8 cellular contexts compared by ENCODE assay signal in the genomic region with DNA sequence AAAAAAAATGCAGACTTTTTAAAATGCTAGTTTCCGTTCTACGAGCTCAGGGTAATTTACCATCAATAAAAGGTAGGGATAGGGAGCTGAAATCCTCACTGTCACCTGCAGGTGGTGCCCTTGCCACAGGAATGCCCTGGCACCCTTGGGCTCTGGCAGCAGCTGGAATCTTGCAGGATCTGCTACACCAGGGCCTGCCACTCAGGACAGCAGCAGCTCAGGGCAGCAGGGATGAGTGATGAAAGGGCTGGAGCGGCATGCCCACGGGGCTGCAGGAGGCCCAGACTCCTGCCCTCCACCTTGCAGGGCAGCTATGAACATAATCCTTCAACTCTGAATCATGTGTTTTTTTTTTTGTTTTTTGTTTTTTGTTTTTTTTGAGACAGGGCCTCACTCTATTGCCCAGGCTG. TPM values are rescaled to one million over a fixed set of nuclear protein-coding genes. Genes with fewer than 3 reads are reported as not detected.
DNase-seq lines count a peak whose midpoint lies in the region; ATAC-seq and TF ChIP-seq lines count a peak whose summit lies in the region.

No MANE protein-coding gene starts in this region.

- H3K4me3 ChIP-seq in Loucy (ENCODE audit: low read length, poor library complexity, severe bottlenecking): no peak overlapping the region
- H3K4me3 ChIP-seq in RWPE2 (ENCODE audit: severe bottlenecking): no peak overlapping the region
- no peak overlapping the region for H3K4me3 ChIP-seq in foreskin fibroblast (ENCODE audit: low read depth in 1 of 2, low read length in 2 of 2)
- no peak overlapping the region for H3K4me3 ChIP-seq in osteoblast (ENCODE audit: insufficient read depth, low read length)
- no peak overlapping the region for H3K4me3 ChIP-seq in tibial artery

- peak; percentile 80 for ATAC-seq in RWPE2 (ENCODE audit: low read depth)
- ATAC-seq in activated T-helper 17 cell treated with anti-CD3 and anti-CD28 coated beads, Interleukin-2, amount 50 U/mL, for 72 hours (replicated peaks): peak; percentile 78
- no peak for ATAC-seq in HG03565 (IDR thresholded peaks at IDR 0.05; ENCODE audit: unreplicated experiment)

- no peaks in the 10 kb centered on the region for H3K9me3 Mint-ChIP-seq in activated T-helper 17 cell treated with anti-CD3 and anti-CD28 coated beads, Interleukin-2, amount 50 U/mL, for 72 hours

- H3K36me3 ChIP-seq in Loucy (ENCODE audit: insufficient read depth, low read length) (no peaks in the 10 kb centered on the region), RWPE2 (ENCODE audit: low read depth) (no peaks in the 10 kb centered on the region), osteoblast (ENCODE audit: insufficient read depth, low read length) (no peaks in the 10 kb centered on the region), tibial artery (no peaks in the 10 kb centered on the region)

- H3K4me2 ChIP-seq in Loucy (ENCODE audit: low read depth, low read length, poor library complexity, severe bottlenecking): no peak overlapping the region
- H3K4me2 ChIP-seq in osteoblast (ENCODE audit: insufficient read depth, low read length): no peak overlapping the region

- H2AFZ ChIP-seq in Loucy (ENCODE audit: low read length) (no peak overlapping the region), osteoblast (ENCODE audit: low read length) (no peak overlapping the region)

- H3K27ac Mint-ChIP-seq in activated T-helper 17 cell treated with anti-CD3 and anti-CD28 coated beads, Interleukin-2, amount 50 U/mL, for 72 hours: no peak overlapping the region

- H3K4me1 Mint-ChIP-seq in activated T-helper 17 cell treated with anti-CD3 and anti-CD28 coated beads, Interleukin-2, amount 50 U/mL, for 72 hours: no peaks in the 10 kb centered on the region

- H3K9ac ChIP-seq in Loucy (ENCODE audit: low read depth, low read length, poor library complexity, severe bottlenecking): no peak overlapping the region

- no peaks in the 10 kb centered on the region for H3K9me3 ChIP-seq in Loucy (ENCODE audit: insufficient read depth, low read depth, low read length)
- H3K9me3 ChIP-seq in RWPE2 (ENCODE audit: severe bottlenecking): no peaks in the 10 kb centered on the region
- no peaks in the 10 kb centered on the region for H3K9me3 ChIP-seq in osteoblast (ENCODE audit: low read depth, low read length)
- H3K9me3 ChIP-seq in tibial artery: no peaks in the 10 kb centered on the region

- DNase-seq in EH (ENCODE audit: low read depth) (peak; percentile 76), RWPE2 (ENCODE audit: low spot score) (no peak), foreskin fibroblast (peak; percentile 68 to 87), osteoblast (ENCODE audit: insufficient read length, low spot score, missing footprints) (peak; percentile 96), tibial artery (peak in 1 of 2 donors; percentile 53)

- no peaks in the 10 kb centered on the region for H3F3A ChIP-seq in Loucy (ENCODE audit: low read depth)

- H3K27ac ChIP-seq in RWPE2 (ENCODE audit: poor library complexity, severe bottlenecking) (no peak overlapping the region), osteoblast (ENCODE audit: low read depth, low read length) (no peak overlapping the region), tibial artery (no peak overlapping the region)

- no peaks in the 10 kb centered on the region for H3K36me3 Mint-ChIP-seq in activated T-helper 17 cell treated with anti-CD3 and anti-CD28 coated beads, Interleukin-2, amount 50 U/mL, for 72 hours (ENCODE audit: low read depth)

- no peaks in the 10 kb centered on the region for H3K9me2 ChIP-seq in Loucy (replicated peaks; ENCODE audit: low read depth, low read length)

- no peaks in the 10 kb centered on the region for H3K27me3 ChIP-seq in Loucy (ENCODE audit: insufficient read depth, low read length, poor library complexity, severe bottlenecking)
- H3K27me3 ChIP-seq in RWPE2 (ENCODE audit: insufficient read depth, poor library complexity, severe bottlenecking): no peaks in the 10 kb centered on the region
- H3K27me3 ChIP-seq in osteoblast (ENCODE audit: insufficient read depth, low read length): peaks cover 2% of the 10 kb centered on the region
- peaks cover 0 to 26% of the 10 kb centered on the region in 2 donors for H3K27me3 ChIP-seq in tibial artery

- H4K20me1 ChIP-seq in Loucy (ENCODE audit: insufficient read depth, low read length, poor library complexity, severe bottlenecking) (no peaks in the 10 kb centered on the region), osteoblast (ENCODE audit: insufficient read depth, low read length) (no peaks in the 10 kb centered on the region)

- H3K79me2 ChIP-seq in Loucy (ENCODE audit: insufficient read depth, low read length) (no peaks in the 10 kb centered on the region), osteoblast (ENCODE audit: insufficient read depth, low read length) (no peaks in the 10 kb centered on the region)

- intact Hi-C loops in tibial artery (cut with DNase I; ENCODE audit: low total_unique reads): loop anchor here (2.0 to 5.0 kb wide), 2 partner anchors 100 to 224 kb away; no protein-coding TSS in a partner anchor

- peak; percentile 93 for TF ChIP-seq CTCF in Loucy (conservative IDR thresholded peaks at IDR 0.05; ENCODE audit: low read length)
- peak; percentile 75 for TF ChIP-seq CTCF in RWPE2 (IDR thresholded peaks at IDR 0.05; ENCODE audit: poor library complexity, severe bottlenecking)
- TF ChIP-seq CTCF in foreskin fibroblast (IDR thresholded peaks at IDR 0.05; ENCODE audit: low read depth, low read length): peak; percentile 69
- TF ChIP-seq CTCF in osteoblast (IDR thresholded peaks at IDR 0.05; ENCODE audit: extremely low read depth, low read depth, low read length): peak; percentile 87
- TF ChIP-seq CTCF in tibial artery (IDR thresholded peaks at IDR 0.05): peak; percentile 79 to 91

- no peak overlapping the region for H3K4me3 Mint-ChIP-seq in activated T-helper 17 cell treated with anti-CD3 and anti-CD28 coated beads, Interleukin-2, amount 50 U/mL, for 72 hours

- H3K27me3 Mint-ChIP-seq in activated T-helper 17 cell treated with anti-CD3 and anti-CD28 coated beads, Interleukin-2, amount 50 U/mL, for 72 hours: no peaks in the 10 kb centered on the region

- H3K4me1 ChIP-seq in Loucy (ENCODE audit: insufficient read depth, low read length, poor library complexity, severe bottlenecking): no peaks in the 10 kb centered on the region
- no peaks in the 10 kb centered on the region for H3K4me1 ChIP-seq in RWPE2 (ENCODE audit: insufficient read depth, poor library complexity, severe bottlenecking)
- H3K4me1 ChIP-seq in osteoblast (ENCODE audit: insufficient read depth, low read length): no peaks in the 10 kb centered on the region
- no peaks in the 10 kb centered on the region for H3K4me1 ChIP-seq in tibial artery

RNA-seq across cellular contexts. Expression of gene GNG7, which starts 54.0 kb away (rescaled TPM):
- total RNA-seq in activated T-helper 17 cell treated with anti-CD3 and anti-CD28 coated beads, Interleukin-2, amount 50 U/mL, for 72 hours: under 1 TPM in 1 of 2 donors, not detected in 1; 0.29 TPM
- 0.29 and 0.72 TPM in 2 replicates for total RNA-seq in osteoblast
